ENCODE assay signal across 2 cellular contexts in genomic region chr3:117898722-117899121, GRCh38.
TF ChIP-seq lines count a peak whose summit lies in the region.

No MANE protein-coding gene starts in this region.

TF ChIP-seq in SK-N-SH, 30 proteins besides CTCF, POLR2A, EP300 and RAD21 (continued from another document):
- TF ChIP-seq REST (IDR thresholded peaks at IDR 0.05; ENCODE audit: low read depth, low read length) (no peak), GABPA (IDR thresholded peaks at IDR 0.05; ENCODE audit: low read depth) (no peak), TAF1 (IDR thresholded peaks at IDR 0.05; ENCODE audit: borderline replicate concordance, low read depth, low read length) (no peak), FOSL2 (IDR thresholded peaks at IDR 0.05; ENCODE audit: borderline replicate concordance, low read depth) (no peak), TEAD4 (IDR thresholded peaks at IDR 0.05; ENCODE audit: borderline replicate concordance, insufficient read depth) (no peak), SMC3 (IDR thresholded peaks at IDR 0.05; ENCODE audit: low read depth, low read length) (no peak)

TF ChIP-seq in SK-N-SH treated with all-trans-retinoic acid at 6 μM for 48 hours, 23 proteins besides CTCF, POLR2A, EP300 and RAD21 (continued from another document):
- no peak for TF ChIP-seq SNAI2 (CRISPR knock-in tag; IDR thresholded peaks at IDR 0.05)
- TF ChIP-seq BACH2 (CRISPR knock-in tag; IDR thresholded peaks at IDR 0.05; ENCODE audit: borderline replicate concordance): no peak
